Comparison of ENCODE assay signal across 1 cellular context in the genomic region with DNA sequence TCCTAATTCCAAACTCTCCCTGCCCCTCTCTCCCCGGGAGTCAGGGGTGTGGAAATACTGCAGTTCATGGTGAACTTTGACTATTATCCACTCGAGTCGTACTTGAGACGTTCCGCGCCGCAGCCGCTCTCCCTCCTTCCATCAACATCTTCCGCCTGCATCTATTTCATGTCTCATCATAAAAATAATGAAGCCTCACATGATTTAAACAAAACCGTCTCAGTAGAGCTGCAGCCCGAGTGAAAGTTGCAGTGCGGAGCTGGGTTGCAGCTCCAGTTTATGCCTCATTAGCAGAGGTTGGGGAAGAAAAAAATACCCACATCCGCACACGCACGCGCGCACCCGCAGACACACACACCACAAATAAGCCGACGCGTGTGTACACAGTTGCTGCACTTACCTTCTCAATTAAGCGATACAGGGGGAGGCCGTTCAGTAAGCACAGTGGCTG.
TF ChIP-seq lines count a peak whose summit lies in the region.

No MANE protein-coding gene starts in this region.

TF ChIP-seq in IMR-90, 13 proteins besides CTCF, POLR2A, EP300 and RAD21 (continued from another document):
- no peak for TF ChIP-seq SMC3 (IDR thresholded peaks at IDR 0.05; ENCODE audit: low read depth, low read length)
